Comparison of ENCODE assay signal across 8 cellular contexts in genomic region chr15:65376767-65377104, GRCh38. TPM values are rescaled to one million over a fixed set of nuclear protein-coding genes. Genes with fewer than 3 reads are reported as not detected.
A peak's percentile ranks its signal among the peaks of the same experiment; 100 is the strongest.
DNase-seq lines count a peak whose midpoint lies in the region; ATAC-seq, FAIRE-seq and TF ChIP-seq lines count a peak whose summit lies in the region.

No MANE protein-coding gene starts in this region.

- H3K4me3 Mint-ChIP-seq in endothelial cell (ENCODE audit: unreplicated experiment), result peak overlapping the region; percentile 99

- H3K27me3 ChIP-seq in BLaER1 treated with 17β-estradiol and CSF1 and Interleukin-3, amounts not matched to agents 10 nM and 100 nM, result peaks cover 80 to 98% (median 84%) of the 10 kb centered on the region in 11 experiments
- no peaks in the 10 kb centered on the region for H3K27me3 ChIP-seq in neural cell (ENCODE audit: insufficient read depth, low read depth, low read length)

- no peak for TF ChIP-seq RAD21 in neural cell (conservative IDR thresholded peaks at IDR 0.05)

- DNase-seq in NCI-H2171 (lab: John Stamatoyannopoulos, UW) (peak; percentile 17), endothelial cell (ENCODE audit: low spot score) (no peak), GM12891 (ENCODE audit: insufficient read length, low spot score) (no peak), DMS79 (lab: John Stamatoyannopoulos, UW) (no peak), activated gamma-delta T cell (lab: John Stamatoyannopoulos, UW) (no peak)

- peak overlapping the region; percentile 75 for H3K27ac Mint-ChIP-seq in endothelial cell (ENCODE audit: unreplicated experiment)

- no peaks in the 10 kb centered on the region for H3K9me3 ChIP-seq in BLaER1 treated with 17β-estradiol and CSF1 and Interleukin-3, amounts not matched to agents 10 nM and 100 nM (replicated peaks in 1 of 11)
- H3K9me3 ChIP-seq in neural cell (ENCODE audit: low read length), result no peaks in the 10 kb centered on the region

- H3K27me3 Mint-ChIP-seq in endothelial cell (ENCODE audit: unreplicated experiment), result peaks cover 7% of the 10 kb centered on the region

- H3K36me3 Mint-ChIP-seq in endothelial cell (ENCODE audit: low read depth, unreplicated experiment), result peaks cover 54% of the 10 kb centered on the region

- peaks cover 68% of the 10 kb centered on the region for H3K4me1 Mint-ChIP-seq in endothelial cell (ENCODE audit: unreplicated experiment)

- H3K27ac ChIP-seq in BLaER1 treated with 17β-estradiol and CSF1 and Interleukin-3, amounts not matched to agents 10 nM and 100 nM, result no peak overlapping the region
- H3K27ac ChIP-seq in neural cell (ENCODE audit: low read length), result peak overlapping the region; percentile 73

- peak overlapping the region; percentile 98 to 100 (median 100) for H3K4me2 ChIP-seq in BLaER1 treated with 17β-estradiol and CSF1 and Interleukin-3, amounts not matched to agents 10 nM and 100 nM
- H3K4me2 ChIP-seq in neural cell (ENCODE audit: low read length), result peak overlapping the region; percentile 86

- peak overlapping the region; percentile 19 for H2AFZ ChIP-seq in neural cell (ENCODE audit: low read depth, low read length)

- peaks cover 23 to 39% (median 34%) of the 10 kb centered on the region in 10 experiments for H3K4me1 ChIP-seq in BLaER1 treated with 17β-estradiol and CSF1 and Interleukin-3, amounts not matched to agents 10 nM and 100 nM

- H3K9me3 Mint-ChIP-seq in endothelial cell (ENCODE audit: unreplicated experiment), result no peaks in the 10 kb centered on the region

- TF ChIP-seq POLR2A in GM12891 (IDR thresholded peaks at IDR 0.05; ENCODE audit: low read depth, low read length), result no peak

- peak overlapping the region; percentile 61 to 74 (median 66) for H3K4me3 ChIP-seq in BLaER1 treated with 17β-estradiol and CSF1 and Interleukin-3, amounts not matched to agents 10 nM and 100 nM
- H3K4me3 ChIP-seq in neural cell (ENCODE audit: low read length), result peak overlapping the region; percentile 98

- H3K9me2 ChIP-seq in neural cell (ENCODE audit: insufficient read depth, low read length), result no peaks in the 10 kb centered on the region

- H4K20me1 ChIP-seq in BLaER1 treated with 17β-estradiol and CSF1 and Interleukin-3, amounts not matched to agents 10 nM and 100 nM, result peaks cover 0 to 38% (median 23%) of the 10 kb centered on the region in 11 experiments; a peak in 17 of 22 replicates
- H4K20me1 ChIP-seq in neural cell (ENCODE audit: insufficient read depth), result no peaks in the 10 kb centered on the region

- H3F3A ChIP-seq in neural cell (ENCODE audit: insufficient read depth, low read length, poor library complexity, severe bottlenecking), result no peaks in the 10 kb centered on the region

- H3K36me3 ChIP-seq in BLaER1 treated with 17β-estradiol and CSF1 and Interleukin-3, amounts not matched to agents 10 nM and 100 nM, result no peaks in the 10 kb centered on the region
- H3K36me3 ChIP-seq in neural cell (ENCODE audit: insufficient read depth, low read length), result no peaks in the 10 kb centered on the region

- peaks cover 18% of the 10 kb centered on the region for H3K79me2 ChIP-seq in neural cell (replicated peaks; ENCODE audit: insufficient read depth, low read length)

- TF ChIP-seq EP300 in neural cell (conservative IDR thresholded peaks at IDR 0.05; ENCODE audit: poor library complexity, severe bottlenecking), result no peak

- TF ChIP-seq CTCF in endothelial cell (IDR thresholded peaks at IDR 0.05; ENCODE audit: unreplicated experiment) (no peak), neural cell (IDR thresholded peaks at IDR 0.05; ENCODE audit: poor library complexity, severe bottlenecking) (no peak)

- FAIRE-seq in GM12891 (lab: Jason Lieb, UNC), result no peak

- no peak for ATAC-seq in HG03521 (IDR thresholded peaks at IDR 0.05; ENCODE audit: unreplicated experiment)

- H3K9ac ChIP-seq in BLaER1 treated with 17β-estradiol and CSF1 and Interleukin-3, amounts not matched to agents 10 nM and 100 nM, result peak overlapping the region in 9 of 11 experiments; percentile 39 to 71 (median 53); a peak in 14 of 22 replicates
- peak overlapping the region; percentile 87 for H3K9ac ChIP-seq in neural cell (ENCODE audit: low read length)

TF ChIP-seq in neural cell, 6 proteins besides CTCF, POLR2A, EP300 and RAD21:
- no peak for TF ChIP-seq EZH2 (IDR thresholded peaks at IDR 0.05; ENCODE audit: borderline replicate concordance, insufficient read depth, low read length, poor library complexity, severe bottlenecking)
- no peak for TF ChIP-seq SMC3 (conservative IDR thresholded peaks at IDR 0.05; ENCODE audit: poor library complexity)
- TF ChIP-seq TAF1 (IDR thresholded peaks at IDR 0.05; ENCODE audit: low read depth), result no peak
- peak; percentile 79 for TF ChIP-seq MXI1 (conservative IDR thresholded peaks at IDR 0.05; ENCODE audit: poor library complexity, severe bottlenecking)
TF ChIP-seq in neural cell: peak in this region for 1.

TF ChIP-seq in GM12891, 5 proteins besides CTCF, POLR2A, EP300 and RAD21:
- no peak for TF ChIP-seq PAX5 (IDR thresholded peaks at IDR 0.05; ENCODE audit: insufficient read depth, low read length, severe bottlenecking)
- no peak for TF ChIP-seq POLR2AphosphoS5 (IDR thresholded peaks at IDR 0.05; ENCODE audit: low read depth, low read length)
- TF ChIP-seq TAF1 (IDR thresholded peaks at IDR 0.05; ENCODE audit: low read depth, low read length), result no peak
- TF ChIP-seq SPI1 (IDR thresholded peaks at IDR 0.05; ENCODE audit: low read depth, low read length), result no peak
- TF ChIP-seq POU2F2 (IDR thresholded peaks at IDR 0.05; ENCODE audit: low read depth, low read length), result no peak

RNA-seq across cellular contexts. Expression of gene IGDCC3, which starts 1.1 kb away (rescaled TPM):
- total RNA-seq in endothelial cell (ENCODE audit: unreplicated experiment), result 538 TPM
- 14.4 and 18.8 TPM in 2 replicates for polyA plus RNA-seq in neural cell
- polyA minus RNA-seq in neural cell, result 21.0 and 21.9 TPM in 2 replicates
- not detected for polyA plus RNA-seq in GM12891 (2012; ENCODE audit: low read depth, missing spikeins)

RNA-seq across cellular contexts. Expression of gene IGDCC4, which starts 46.0 kb away (rescaled TPM):
- total RNA-seq in endothelial cell (ENCODE audit: unreplicated experiment), result 4.2 TPM
- 1.2 and 3.1 TPM in 2 replicates for polyA plus RNA-seq in neural cell
- polyA minus RNA-seq in neural cell, result 4.1 and 4.6 TPM in 2 replicates
- polyA plus RNA-seq in GM12891 (2012; ENCODE audit: low read depth, missing spikeins), result 1.2 TPM
